ENCODE assay signal across 8 cellular contexts in the genomic region with DNA sequence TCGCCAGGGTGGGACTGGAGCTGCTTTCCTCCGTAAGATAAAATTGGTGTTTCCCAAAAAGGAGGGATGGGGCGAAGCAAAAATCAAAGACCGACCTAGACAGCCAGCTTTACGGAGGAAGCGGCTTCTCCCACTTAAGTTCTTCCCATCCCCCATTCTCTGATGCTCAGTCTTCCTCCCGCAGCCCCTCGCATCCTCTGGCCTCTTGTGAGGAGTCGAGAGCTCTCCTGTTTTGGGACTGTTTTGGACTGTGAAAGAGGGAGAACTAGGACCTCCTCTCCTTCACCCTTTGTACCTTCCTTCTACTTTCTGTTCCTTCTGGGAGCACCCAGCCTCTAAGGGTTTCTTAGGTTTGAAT. TPM values are rescaled to one million over a fixed set of nuclear protein-coding genes. Genes with fewer than 3 reads are reported as not detected.
DNase-seq lines count a peak whose midpoint lies in the region; ATAC-seq and TF ChIP-seq lines count a peak whose summit lies in the region.

No MANE protein-coding gene starts in this region.

- 1% methylated on average over 9 of the region's 9 CpGs for WGBS in body of pancreas, 2 donors

- TF ChIP-seq POLR2A in body of pancreas (IDR thresholded peaks at IDR 0.05) (no peak), uterus (IDR thresholded peaks at IDR 0.05) (no peak)

- peak overlapping the region; percentile 81 for H3K9ac ChIP-seq in HUES6 (ENCODE audit: low read length)

- H3K27me3 ChIP-seq in HUES6 (ENCODE audit: control insufficient read depth, insufficient read depth, low read length) (no peaks in the 10 kb centered on the region), body of pancreas (no peaks in the 10 kb centered on the region), lower lobe of right lung (ENCODE audit: low read depth) (no peaks in the 10 kb centered on the region), uterus (no peaks in the 10 kb centered on the region)

- H3K4me1 ChIP-seq in HUES6 (ENCODE audit: control insufficient read depth, insufficient read depth, low read length) (peaks cover 26% of the 10 kb centered on the region), body of pancreas (peaks cover 59% of the 10 kb centered on the region), lower lobe of right lung (peaks cover 68% of the 10 kb centered on the region), uterus (peaks cover 16 to 18% of the 10 kb centered on the region in 2 donors)

- H3K36me3 ChIP-seq in HUES6 (ENCODE audit: control insufficient read depth, insufficient read depth, low read length) (no peaks in the 10 kb centered on the region), body of pancreas (replicated peaks in 1 of 2; ENCODE audit: insufficient read depth in 1 of 2, low read depth in 2 of 2) (no peaks in the 10 kb centered on the region), lower lobe of right lung (no peaks in the 10 kb centered on the region), uterus (no peaks in the 10 kb centered on the region)

- H3K9me3 ChIP-seq in HUES6 (ENCODE audit: control insufficient read depth, insufficient read depth, low read depth, low read length) (no peaks in the 10 kb centered on the region), body of pancreas (no peaks in the 10 kb centered on the region), lower lobe of right lung (no peaks in the 10 kb centered on the region), uterus (no peaks in the 10 kb centered on the region)

- intact Hi-C loops in body of pancreas (cut with DNase I): no loop called here
- intact Hi-C loops in lower lobe of right lung (cut with DNase I): no loop called here
- intact Hi-C loops in uterus (cut with DNase I; ENCODE audit: low total_unique reads): no loop called here

- ATAC-seq in body of pancreas (no peak), lower lobe of right lung (peak in 1 of 2 donors; percentile 6), GM21526 (IDR thresholded peaks at IDR 0.05; ENCODE audit: low FRiP score, unreplicated experiment) (no peak), HG02852 (IDR thresholded peaks at IDR 0.05; ENCODE audit: unreplicated experiment) (no peak), GM21529 (IDR thresholded peaks at IDR 0.05; ENCODE audit: unreplicated experiment) (no peak)

- H3K27ac ChIP-seq in C4-2B: peak overlapping the region; percentile 74
- peak overlapping the region; percentile 31; the same call in 1 of the 2 replicates for H3K27ac ChIP-seq in HUES6 (ENCODE audit: low read depth, low read length)
- peak overlapping the region; percentile 66 to 93 (median 83) for H3K27ac ChIP-seq in body of pancreas
- peak overlapping the region; percentile 92 for H3K27ac ChIP-seq in lower lobe of right lung
- peak overlapping the region; percentile 92 to 99 for H3K27ac ChIP-seq in uterus

- DNase-seq in body of pancreas (no peak), lower lobe of right lung (no peak), uterus (no peak)

- no peak for TF ChIP-seq CTCF in C4-2B (conservative IDR thresholded peaks at IDR 0.05)
- no peak for TF ChIP-seq CTCF in body of pancreas (IDR thresholded peaks at IDR 0.05)
- no peak for TF ChIP-seq CTCF in lower lobe of right lung (IDR thresholded peaks at IDR 0.05)
- TF ChIP-seq CTCF in uterus (IDR thresholded peaks at IDR 0.05): no peak

- H3K4me3 ChIP-seq in HUES6 (ENCODE audit: low read depth, low read length) (peak overlapping the region; percentile 97), body of pancreas (peak overlapping the region; percentile 28 to 94), lower lobe of right lung (peak overlapping the region; percentile 98), uterus (peak overlapping the region; percentile 78 to 82)

RNA-seq across cellular contexts. Expression of a gene that starts 0.6 kb away (rescaled TPM):
- total RNA-seq in body of pancreas (10 to 100 TPM in 1 of 2 donors, 1 to 10 TPM in 1; 8.6 to 15.2 TPM), lower lobe of right lung (56.3 TPM), uterus (10 to 100 TPM in 2 of 4 donors, 1 to 10 TPM in 2; 9.4 to 60.5 (median 15.6) TPM)

Comparison
In these comparisons a context has a peak if more than half of its experiments do, and no peak if none do; other contexts are left out.
1. H3K27ac ChIP-seq: peak in every context shown above with its lines; median percentile 96 in uterus; 92 in lower lobe of right lung; 83 in body of pancreas; 74 in C4-2B; 31 in HUES6.